5 cellular contexts compared by ENCODE assay signal in the genomic region with DNA sequence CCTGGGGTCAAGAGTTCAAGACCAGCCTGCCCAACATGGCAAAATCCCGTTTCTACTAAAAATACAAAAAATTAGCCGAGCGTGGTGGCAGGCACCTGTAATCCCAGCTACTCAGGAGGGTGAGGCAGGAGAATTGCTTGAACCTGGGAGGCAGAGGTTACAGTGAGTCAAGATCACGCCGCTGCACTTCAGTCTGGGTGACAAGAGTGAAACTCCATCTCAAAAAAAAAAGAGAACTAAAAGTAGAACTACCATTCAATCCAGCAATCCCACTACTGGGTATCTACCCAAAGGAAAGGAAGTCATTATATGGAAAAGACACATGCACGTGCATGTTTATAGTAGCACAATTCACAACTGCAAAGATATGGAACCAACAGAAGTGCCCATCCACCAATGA. TPM values are rescaled to one million over a fixed set of nuclear protein-coding genes. Genes with fewer than 3 reads are reported as not detected.
"Had no signal": no experiment of that assay in that cellular context is flagged by ENCODE, and none has a peak within 500 bp of the region (broad histone marks: within the 10 kb centered on the region; RNA-seq: fewer than 3 reads in every experiment).

No MANE protein-coding gene starts in this region.

RNA-seq across cellular contexts. Expression of a gene that starts 7.2 kb away (rescaled TPM):
- total RNA-seq: H9, HT-29, K562 had no signal
- polyA plus RNA-seq: GM23338, K562 had no signal

RNA-seq across cellular contexts. Expression of a gene that starts 31.0 kb away (rescaled TPM):
- total RNA-seq: HT-29, K562 had no signal

RNA-seq across cellular contexts. Expression of a gene that starts 41.2 kb away (rescaled TPM):
- total RNA-seq: HT-29, IMR-90 had no signal
- polyA plus RNA-seq: IMR-90 had no signal
